Comparison of ENCODE assay signal across 8 cellular contexts in genomic region chr11:1336836-1337646, GRCh38. TPM values are rescaled to one million over a fixed set of nuclear protein-coding genes. Genes with fewer than 3 reads are reported as not detected.
DNase-seq lines count a peak whose midpoint lies in the region; ATAC-seq lines count a peak whose summit lies in the region.

No MANE protein-coding gene starts in this region.

- H3K27me3 Mint-ChIP-seq in activated naive CD8-positive, alpha-beta T cell treated with anti-CD3 and anti-CD28 coated beads for 36 hours: peaks cover 9% of the 10 kb centered on the region
- H3K27me3 Mint-ChIP-seq in stimulated activated naive CD8-positive, alpha-beta T cell treated with anti-CD3 and anti-CD28 coated beads, Interleukin-15, amount 100 ng/mL, for 72 hours: no peaks in the 10 kb centered on the region

- H3K27ac Mint-ChIP-seq in activated naive CD8-positive, alpha-beta T cell treated with anti-CD3 and anti-CD28 coated beads for 36 hours: no peak overlapping the region
- H3K27ac Mint-ChIP-seq in stimulated activated naive CD8-positive, alpha-beta T cell treated with anti-CD3 and anti-CD28 coated beads, Interleukin-15, amount 100 ng/mL, for 72 hours: no peak overlapping the region

- ATAC-seq in stimulated activated naive CD8-positive, alpha-beta T cell treated with anti-CD3 and anti-CD28 coated beads, Interleukin-15, amount 100 ng/mL, for 72 hours: peak; percentile 62
- ATAC-seq in HG03432 (IDR thresholded peaks at IDR 0.05; ENCODE audit: unreplicated experiment): no peak

- no peak overlapping the region for H3K4me3 Mint-ChIP-seq in activated naive CD8-positive, alpha-beta T cell treated with anti-CD3 and anti-CD28 coated beads for 36 hours
- H3K4me3 Mint-ChIP-seq in stimulated activated naive CD8-positive, alpha-beta T cell treated with anti-CD3 and anti-CD28 coated beads, Interleukin-15, amount 100 ng/mL, for 72 hours: no peak overlapping the region

- peaks cover 3% of the 10 kb centered on the region for H3K9me3 Mint-ChIP-seq in activated naive CD8-positive, alpha-beta T cell treated with anti-CD3 and anti-CD28 coated beads for 36 hours
- peaks cover 0 to 11% of the 10 kb centered on the region in 2 donors for H3K9me3 Mint-ChIP-seq in stimulated activated naive CD8-positive, alpha-beta T cell treated with anti-CD3 and anti-CD28 coated beads, Interleukin-15, amount 100 ng/mL, for 72 hours

- peaks cover 6% of the 10 kb centered on the region for H3K36me3 Mint-ChIP-seq in activated naive CD8-positive, alpha-beta T cell treated with anti-CD3 and anti-CD28 coated beads for 36 hours

- DNase-seq in NCI-H2196 (lab: John Stamatoyannopoulos, UW; ENCODE audit: unreplicated experiment) (peak; percentile 36), NCI-H2196 treated with DMSO at 0.1 percent for 48 hours (lab: John Stamatoyannopoulos, UW; ENCODE audit: unreplicated experiment) (no peak), islet precursor cell (peak; percentile 63), SK-N-DZ (ENCODE audit: low spot score) (no peak), NCI-H187 treated with DMSO at 0.1 percent for 48 hours (lab: John Stamatoyannopoulos, UW) (no peak)
- peak; percentile 25 for DNase-seq in activated naive CD8-positive, alpha-beta T cell treated with anti-CD3 and anti-CD28 coated beads for 36 hours
- peak; percentile 38 to 55 for DNase-seq in stimulated activated naive CD8-positive, alpha-beta T cell treated with anti-CD3 and anti-CD28 coated beads, Interleukin-15, amount 100 ng/mL, for 72 hours

- peaks cover 11% of the 10 kb centered on the region for H3K4me1 Mint-ChIP-seq in activated naive CD8-positive, alpha-beta T cell treated with anti-CD3 and anti-CD28 coated beads for 36 hours
- H3K4me1 Mint-ChIP-seq in stimulated activated naive CD8-positive, alpha-beta T cell treated with anti-CD3 and anti-CD28 coated beads, Interleukin-15, amount 100 ng/mL, for 72 hours: peaks cover 10% of the 10 kb centered on the region

RNA-seq across cellular contexts. Expression of gene TOLLIP, which starts 27.6 kb away (rescaled TPM):
- 10 to 100 TPM; 32.8 to 36.0 TPM for total RNA-seq in activated naive CD8-positive, alpha-beta T cell treated with anti-CD3 and anti-CD28 coated beads for 36 hours
- 15.3 and 20.2 TPM in 2 replicates for polyA plus RNA-seq in SK-N-DZ (2014; cell fraction: cytosol; rRNA removed)
- polyA plus RNA-seq in SK-N-DZ (2014; cell fraction: nucleus; rRNA removed): 11.7 and 13.1 TPM in 2 replicates

RNA-seq across cellular contexts. Expression of gene BRSK2, which starts 52.7 kb away (rescaled TPM):
- total RNA-seq in activated naive CD8-positive, alpha-beta T cell treated with anti-CD3 and anti-CD28 coated beads for 36 hours: under 1 TPM; 0.46 to 0.97 TPM
- 37.3 and 46.3 TPM in 2 replicates for polyA plus RNA-seq in SK-N-DZ (2014; cell fraction: cytosol; rRNA removed)
- 66.2 and 73.1 TPM in 2 replicates for polyA plus RNA-seq in SK-N-DZ (2014; cell fraction: nucleus; rRNA removed)

Comparison
In these comparisons a context has a peak if more than half of its experiments do, and no peak if none do; other contexts are left out.
1. DNase-seq: peak in NCI-H2196 (single experiment), activated naive CD8-positive, alpha-beta T cell treated with anti-CD3 and anti-CD28 coated beads for 36 hours (single experiment), islet precursor cell (single experiment) and stimulated activated naive CD8-positive, alpha-beta T cell treated with anti-CD3 and anti-CD28 coated beads, Interleukin-15, amount 100 ng/mL, for 72 hours (2 of 2); none in NCI-H2196 treated with DMSO at 0.1 percent for 48 hours (single experiment), SK-N-DZ (single experiment) and NCI-H187 treated with DMSO at 0.1 percent for 48 hours (single experiment).